ENCODE assay signal across 1 cellular context in genomic region chr17:50397111-50397918, GRCh38.
TF ChIP-seq lines count a peak whose summit lies in the region.

Gene LRRC59 (minus strand): TSS chr17:50397523. CDS start chr17:50397317, 206 bp downstream.

TF ChIP-seq in GM12878, 131 proteins besides CTCF, POLR2A, EP300 and RAD21 (continued from another document and continues in another):
- TF ChIP-seq, protein P1, sequence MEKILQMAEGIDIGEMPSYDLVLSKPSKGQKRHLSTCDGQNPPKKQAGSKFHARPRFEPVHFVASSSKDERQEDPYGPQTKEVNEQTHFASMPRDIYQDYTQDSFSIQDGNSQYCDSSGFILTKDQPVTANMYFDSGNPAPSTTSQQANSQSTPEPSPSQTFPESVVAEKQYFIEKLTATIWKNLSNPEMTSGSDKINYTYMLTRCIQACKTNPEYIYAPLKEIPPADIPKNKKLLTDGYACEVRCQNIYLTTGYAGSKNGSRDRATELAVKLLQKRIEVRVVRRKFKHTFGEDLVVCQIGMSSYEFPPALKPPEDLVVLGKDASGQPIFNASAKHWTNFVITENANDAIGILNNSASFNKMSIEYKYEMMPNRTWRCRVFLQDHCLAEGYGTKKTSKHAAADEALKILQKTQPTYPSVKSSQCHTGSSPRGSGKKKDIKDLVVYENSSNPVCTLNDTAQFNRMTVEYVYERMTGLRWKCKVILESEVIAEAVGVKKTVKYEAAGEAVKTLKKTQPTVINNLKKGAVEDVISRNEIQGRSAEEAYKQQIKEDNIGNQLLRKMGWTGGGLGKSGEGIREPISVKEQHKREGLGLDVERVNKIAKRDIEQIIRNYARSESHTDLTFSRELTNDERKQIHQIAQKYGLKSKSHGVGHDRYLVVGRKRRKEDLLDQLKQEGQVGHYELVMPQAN (conservative IDR thresholded peaks at IDR 0.05) = peak; percentile 95
- no peak for TF ChIP-seq KLF5 (IDR thresholded peaks at IDR 0.05; ENCODE audit: partially characterized antibody)
- peak; percentile 44; the same call in 1 of the 2 replicates for TF ChIP-seq SMC3 (IDR thresholded peaks at IDR 0.05; ENCODE audit: borderline replicate concordance, low read length)
- no peak for TF ChIP-seq CUX1 (IDR thresholded peaks at IDR 0.05; ENCODE audit: insufficient replicate concordance, low read depth, low read length)
- TF ChIP-seq FOXK2 (IDR thresholded peaks at IDR 0.05) = no peak
- peak; percentile 98 for TF ChIP-seq SMARCA5 (IDR thresholded peaks at IDR 0.05)
- TF ChIP-seq MYC (IDR thresholded peaks at IDR 0.05; ENCODE audit: insufficient read depth, insufficient read length, insufficient replicate concordance, low read length, severe bottlenecking) = peak; percentile 91
- peak; percentile 65; the same call in 1 of the 2 replicates for TF ChIP-seq JUND (IDR thresholded peaks at IDR 0.05; ENCODE audit: low read depth, low read length)
- 0 out of 2 replicates have a peak, but pooled peaks have one; percentile 28 for TF ChIP-seq MTA2 (IDR thresholded peaks at IDR 0.05; ENCODE audit: low read depth)
- peak; percentile 54; the same call in 1 of the 2 replicates for TF ChIP-seq CHD2 (IDR thresholded peaks at IDR 0.05; ENCODE audit: borderline replicate concordance, low read depth, low read length)
- no peak; the same call in 1 of the 2 replicates for TF ChIP-seq FOXM1 (IDR thresholded peaks at IDR 0.05; ENCODE audit: low read depth, low read length)
- TF ChIP-seq, protein P2, sequence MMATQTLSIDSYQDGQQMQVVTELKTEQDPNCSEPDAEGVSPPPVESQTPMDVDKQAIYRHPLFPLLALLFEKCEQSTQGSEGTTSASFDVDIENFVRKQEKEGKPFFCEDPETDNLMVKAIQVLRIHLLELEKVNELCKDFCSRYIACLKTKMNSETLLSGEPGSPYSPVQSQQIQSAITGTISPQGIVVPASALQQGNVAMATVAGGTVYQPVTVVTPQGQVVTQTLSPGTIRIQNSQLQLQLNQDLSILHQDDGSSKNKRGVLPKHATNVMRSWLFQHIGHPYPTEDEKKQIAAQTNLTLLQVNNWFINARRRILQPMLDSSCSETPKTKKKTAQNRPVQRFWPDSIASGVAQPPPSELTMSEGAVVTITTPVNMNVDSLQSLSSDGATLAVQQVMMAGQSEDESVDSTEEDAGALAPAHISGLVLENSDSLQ (IDR thresholded peaks at IDR 0.05) = 0 out of 2 replicates have a peak, but pooled peaks have one; percentile 7
- TF ChIP-seq ETV6 (conservative IDR thresholded peaks at IDR 0.05 in 1 of 2, IDR thresholded peaks at IDR 0.05 in 1 of 2; ENCODE audit: borderline replicate concordance in 1 of 2, low read depth in 1 of 2) = no peak
- no peak for TF ChIP-seq JUNB (IDR thresholded peaks at IDR 0.05)
- TF ChIP-seq, protein P3, sequence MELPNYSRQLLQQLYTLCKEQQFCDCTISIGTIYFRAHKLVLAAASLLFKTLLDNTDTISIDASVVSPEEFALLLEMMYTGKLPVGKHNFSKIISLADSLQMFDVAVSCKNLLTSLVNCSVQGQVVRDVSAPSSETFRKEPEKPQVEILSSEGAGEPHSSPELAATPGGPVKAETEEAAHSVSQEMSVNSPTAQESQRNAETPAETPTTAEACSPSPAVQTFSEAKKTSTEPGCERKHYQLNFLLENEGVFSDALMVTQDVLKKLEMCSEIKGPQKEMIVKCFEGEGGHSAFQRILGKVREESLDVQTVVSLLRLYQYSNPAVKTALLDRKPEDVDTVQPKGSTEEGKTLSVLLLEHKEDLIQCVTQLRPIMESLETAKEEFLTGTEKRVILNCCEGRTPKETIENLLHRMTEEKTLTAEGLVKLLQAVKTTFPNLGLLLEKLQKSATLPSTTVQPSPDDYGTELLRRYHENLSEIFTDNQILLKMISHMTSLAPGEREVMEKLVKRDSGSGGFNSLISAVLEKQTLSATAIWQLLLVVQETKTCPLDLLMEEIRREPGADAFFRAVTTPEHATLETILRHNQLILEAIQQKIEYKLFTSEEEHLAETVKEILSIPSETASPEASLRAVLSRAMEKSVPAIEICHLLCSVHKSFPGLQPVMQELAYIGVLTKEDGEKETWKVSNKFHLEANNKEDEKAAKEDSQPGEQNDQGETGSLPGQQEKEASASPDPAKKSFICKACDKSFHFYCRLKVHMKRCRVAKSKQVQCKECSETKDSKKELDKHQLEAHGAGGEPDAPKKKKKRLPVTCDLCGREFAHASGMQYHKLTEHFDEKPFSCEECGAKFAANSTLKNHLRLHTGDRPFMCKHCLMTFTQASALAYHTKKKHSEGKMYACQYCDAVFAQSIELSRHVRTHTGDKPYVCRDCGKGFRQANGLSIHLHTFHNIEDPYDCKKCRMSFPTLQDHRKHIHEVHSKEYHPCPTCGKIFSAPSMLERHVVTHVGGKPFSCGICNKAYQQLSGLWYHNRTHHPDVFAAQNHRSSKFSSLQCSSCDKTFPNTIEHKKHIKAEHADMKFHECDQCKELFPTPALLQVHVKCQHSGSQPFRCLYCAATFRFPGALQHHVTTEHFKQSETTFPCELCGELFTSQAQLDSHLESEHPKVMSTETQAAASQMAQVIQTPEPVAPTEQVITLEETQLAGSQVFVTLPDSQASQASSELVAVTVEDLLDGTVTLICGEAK (IDR thresholded peaks at IDR 0.05; ENCODE audit: borderline replicate concordance) = peak; percentile 76
- TF ChIP-seq IKZF2 (IDR thresholded peaks at IDR 0.05) = peak in 1 of 2 experiments; percentile 60; a peak in 1 of 4 replicates
- TF ChIP-seq, protein P4, sequence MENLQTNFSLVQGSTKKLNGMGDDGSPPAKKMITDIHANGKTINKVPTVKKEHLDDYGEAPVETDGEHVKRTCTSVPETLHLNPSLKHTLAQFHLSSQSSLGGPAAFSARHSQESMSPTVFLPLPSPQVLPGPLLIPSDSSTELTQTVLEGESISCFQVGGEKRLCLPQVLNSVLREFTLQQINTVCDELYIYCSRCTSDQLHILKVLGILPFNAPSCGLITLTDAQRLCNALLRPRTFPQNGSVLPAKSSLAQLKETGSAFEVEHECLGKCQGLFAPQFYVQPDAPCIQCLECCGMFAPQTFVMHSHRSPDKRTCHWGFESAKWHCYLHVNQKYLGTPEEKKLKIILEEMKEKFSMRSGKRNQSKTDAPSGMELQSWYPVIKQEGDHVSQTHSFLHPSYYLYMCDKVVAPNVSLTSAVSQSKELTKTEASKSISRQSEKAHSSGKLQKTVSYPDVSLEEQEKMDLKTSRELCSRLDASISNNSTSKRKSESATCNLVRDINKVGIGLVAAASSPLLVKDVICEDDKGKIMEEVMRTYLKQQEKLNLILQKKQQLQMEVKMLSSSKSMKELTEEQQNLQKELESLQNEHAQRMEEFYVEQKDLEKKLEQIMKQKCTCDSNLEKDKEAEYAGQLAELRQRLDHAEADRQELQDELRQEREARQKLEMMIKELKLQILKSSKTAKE (IDR thresholded peaks at IDR 0.05; ENCODE audit: low read depth, poor library complexity, severe bottlenecking) = no peak
- no peak for TF ChIP-seq MTA3 (IDR thresholded peaks at IDR 0.05; ENCODE audit: borderline replicate concordance, low read length)
- no peak for TF ChIP-seq TCF7 (IDR thresholded peaks at IDR 0.05; ENCODE audit: borderline replicate concordance)
- no peak for TF ChIP-seq PAX8 (IDR thresholded peaks at IDR 0.05)
- no peak for TF ChIP-seq IRF5 (IDR thresholded peaks at IDR 0.05; ENCODE audit: borderline replicate concordance)
- TF ChIP-seq ZBED1 (IDR thresholded peaks at IDR 0.05; ENCODE audit: borderline replicate concordance) = no peak
- no peak for TF ChIP-seq KDM1A (IDR thresholded peaks at IDR 0.05; ENCODE audit: borderline replicate concordance)
- no peak for TF ChIP-seq EZH2 (IDR thresholded peaks at IDR 0.05; ENCODE audit: borderline replicate concordance, control insufficient read depth, low read depth, low read length)
- TF ChIP-seq RB1 (IDR thresholded peaks at IDR 0.05; ENCODE audit: borderline replicate concordance) = no peak; the same call in 1 of the 2 replicates
- TF ChIP-seq BMI1 (IDR thresholded peaks at IDR 0.05; ENCODE audit: borderline replicate concordance) = no peak
- TF ChIP-seq POLR2AphosphoS2 (IDR thresholded peaks at IDR 0.05; ENCODE audit: low read depth, low read length) = peak; percentile 69; the same call in 1 of the 2 replicates
- TF ChIP-seq ATF3 (IDR thresholded peaks at IDR 0.05; ENCODE audit: borderline replicate concordance, extremely low read depth, low read depth, low read length) = no peak
- TF ChIP-seq CBX3 (IDR thresholded peaks at IDR 0.05; ENCODE audit: borderline replicate concordance, low read depth) = no peak
- TF ChIP-seq, protein P5, sequence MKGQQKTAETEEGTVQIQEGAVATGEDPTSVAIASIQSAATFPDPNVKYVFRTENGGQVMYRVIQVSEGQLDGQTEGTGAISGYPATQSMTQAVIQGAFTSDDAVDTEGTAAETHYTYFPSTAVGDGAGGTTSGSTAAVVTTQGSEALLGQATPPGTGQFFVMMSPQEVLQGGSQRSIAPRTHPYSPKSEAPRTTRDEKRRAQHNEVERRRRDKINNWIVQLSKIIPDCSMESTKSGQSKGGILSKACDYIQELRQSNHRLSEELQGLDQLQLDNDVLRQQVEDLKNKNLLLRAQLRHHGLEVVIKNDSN (IDR thresholded peaks at IDR 0.05; ENCODE audit: borderline replicate concordance, extremely low read length, insufficient read depth, low read depth, low read length) = no peak
- no peak for TF ChIP-seq RCOR1 (conservative IDR thresholded peaks at IDR 0.05; ENCODE audit: low read depth, low read length)
- no peak for TF ChIP-seq ASH2L (IDR thresholded peaks at IDR 0.05; ENCODE audit: borderline replicate concordance, low read depth)
- peak; percentile 63 for TF ChIP-seq NR2C1 (IDR thresholded peaks at IDR 0.05)
- 0 out of 2 replicates have a peak, but pooled peaks have one; percentile 56 for TF ChIP-seq MXI1 (IDR thresholded peaks at IDR 0.05; ENCODE audit: low read depth, low read length)
- peak; percentile 63; the same call in 1 of the 2 replicates for TF ChIP-seq SIN3A (IDR thresholded peaks at IDR 0.05; ENCODE audit: low read depth, low read length)
- TF ChIP-seq, protein P6, sequence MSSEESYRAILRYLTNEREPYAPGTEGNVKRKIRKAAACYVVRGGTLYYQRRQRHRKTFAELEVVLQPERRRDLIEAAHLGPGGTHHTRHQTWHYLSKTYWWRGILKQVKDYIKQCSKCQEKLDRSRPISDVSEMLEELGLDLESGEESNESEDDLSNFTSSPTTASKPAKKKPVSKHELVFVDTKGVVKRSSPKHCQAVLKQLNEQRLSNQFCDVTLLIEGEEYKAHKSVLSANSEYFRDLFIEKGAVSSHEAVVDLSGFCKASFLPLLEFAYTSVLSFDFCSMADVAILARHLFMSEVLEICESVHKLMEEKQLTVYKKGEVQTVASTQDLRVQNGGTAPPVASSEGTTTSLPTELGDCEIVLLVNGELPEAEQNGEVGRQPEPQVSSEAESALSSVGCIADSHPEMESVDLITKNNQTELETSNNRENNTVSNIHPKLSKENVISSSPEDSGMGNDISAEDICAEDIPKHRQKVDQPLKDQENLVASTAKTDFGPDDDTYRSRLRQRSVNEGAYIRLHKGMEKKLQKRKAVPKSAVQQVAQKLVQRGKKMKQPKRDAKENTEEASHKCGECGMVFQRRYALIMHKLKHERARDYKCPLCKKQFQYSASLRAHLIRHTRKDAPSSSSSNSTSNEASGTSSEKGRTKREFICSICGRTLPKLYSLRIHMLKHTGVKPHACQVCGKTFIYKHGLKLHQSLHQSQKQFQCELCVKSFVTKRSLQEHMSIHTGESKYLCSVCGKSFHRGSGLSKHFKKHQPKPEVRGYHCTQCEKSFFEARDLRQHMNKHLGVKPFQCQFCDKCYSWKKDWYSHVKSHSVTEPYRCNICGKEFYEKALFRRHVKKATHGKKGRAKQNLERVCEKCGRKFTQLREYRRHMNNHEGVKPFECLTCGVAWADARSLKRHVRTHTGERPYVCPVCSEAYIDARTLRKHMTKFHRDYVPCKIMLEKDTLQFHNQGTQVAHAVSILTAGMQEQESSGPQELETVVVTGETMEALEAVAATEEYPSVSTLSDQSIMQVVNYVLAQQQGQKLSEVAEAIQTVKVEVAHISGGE (CRISPR knock-in tag; IDR thresholded peaks at IDR 0.05) = no peak
- TF ChIP-seq SPI1 (IDR thresholded peaks at IDR 0.05; ENCODE audit: borderline replicate concordance, insufficient read depth, low read depth, low read length) = peak; percentile 48; the same call in 1 of the 2 replicates
- TF ChIP-seq HDAC6 (IDR thresholded peaks at IDR 0.05; ENCODE audit: unreplicated experiment) = peak; percentile 40
